Comparison of ENCODE assay signal across 10 cellular contexts in the genomic region with DNA sequence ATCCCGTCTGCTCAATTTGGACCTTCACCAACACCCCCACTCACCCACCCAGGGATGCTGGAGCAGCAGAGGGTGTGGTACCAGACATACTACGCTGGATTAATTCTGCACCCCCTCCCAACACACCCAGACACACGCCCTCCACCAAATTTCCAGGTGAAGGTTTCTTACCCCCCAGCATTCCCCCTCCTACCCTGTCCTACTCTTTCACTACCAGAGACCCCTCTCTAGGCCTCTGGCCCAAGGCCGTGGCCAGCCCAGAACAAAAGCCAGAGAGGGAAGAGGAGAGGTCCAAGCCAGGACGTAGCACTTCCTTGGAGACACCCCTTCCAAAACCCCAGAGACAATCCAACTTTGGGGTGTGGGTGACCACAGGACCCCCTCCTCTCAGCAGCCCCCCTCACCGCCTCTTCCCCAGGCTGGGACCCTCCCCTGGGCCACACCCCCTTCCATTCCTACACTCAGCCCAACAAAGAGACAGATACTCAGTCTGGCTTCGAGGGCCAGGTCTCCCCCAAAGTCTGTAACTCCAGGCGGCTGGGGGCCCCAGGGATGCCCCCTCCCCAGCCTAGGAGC. TPM values are rescaled to one million over a fixed set of nuclear protein-coding genes. Genes with fewer than 3 reads are reported as not detected.
DNase-seq lines count a peak whose midpoint lies in the region; ATAC-seq and TF ChIP-seq lines count a peak whose summit lies in the region.
"Had no signal": no experiment of that assay in that cellular context is flagged by ENCODE, and none has a peak within 500 bp of the region (broad histone marks: within the 10 kb centered on the region; RNA-seq: fewer than 3 reads in every experiment).

No MANE protein-coding gene starts in this region.

- H3K27ac ChIP-seq in skin epidermis = peak overlapping the region in 1 of 21 experiments; percentile 73
- H3K27ac ChIP-seq: testis had no signal

- peak overlapping the region; percentile 60 for H3K4me3 Mint-ChIP-seq in activated T-cell treated with anti-CD3 and anti-CD28 coated beads, Interleukin-2, amount 50 U/mL, for 4 hours

- ATAC-seq in activated T-cell treated with anti-CD3 and anti-CD28 coated beads, Interleukin-2, amount 50 U/mL, for 4 hours = no peak
- ATAC-seq in SK-N-SH treated with all-trans-retinoic acid at 6 μM for 48 hours = peak; percentile 17
- ATAC-seq in HG03108 (IDR thresholded peaks at IDR 0.05; ENCODE audit: unreplicated experiment) = no peak
- ATAC-seq in GM19397 (IDR thresholded peaks at IDR 0.05; ENCODE audit: unreplicated experiment) = no peak

- no peak for DNase-seq in activated T-cell treated with anti-CD3 and anti-CD28 coated beads, Interleukin-2, amount 50 U/mL, for 4 hours
- DNase-seq in activated T-cell treated with anti-CD3 and anti-CD28 coated beads for 4 hours (no peak), fibroblast of pulmonary artery (ENCODE audit: low read depth) (no peak), NCI-H2171 treated with DMSO at 0.1 percent for 48 hours (lab: John Stamatoyannopoulos, UW) (no peak)
- DNase-seq: testis had no signal

- TF ChIP-seq CTCF in fibroblast of pulmonary artery (IDR thresholded peaks at IDR 0.05; ENCODE audit: low read length, missing control alignments) = no peak

- H3K36me3 Mint-ChIP-seq in activated T-cell treated with anti-CD3 and anti-CD28 coated beads, Interleukin-2, amount 50 U/mL, for 4 hours (ENCODE audit: insufficient read depth) = no peaks in the 10 kb centered on the region

- H3K4me3 ChIP-seq in fibroblast of pulmonary artery (replicated peaks; ENCODE audit: low read depth, low read length) = peak overlapping the region; percentile 87
- H3K4me3 ChIP-seq in skin epidermis = peak overlapping the region in 4 of 7 experiments; percentile 11 to 90 (median 40)
- H3K4me3 ChIP-seq: testis had no signal

- H3K4me1 Mint-ChIP-seq in activated T-cell treated with anti-CD3 and anti-CD28 coated beads, Interleukin-2, amount 50 U/mL, for 4 hours (ENCODE audit: low read depth) = peaks cover 10% of the 10 kb centered on the region

- no peaks in the 10 kb centered on the region for H3K9me3 Mint-ChIP-seq in activated T-cell treated with anti-CD3 and anti-CD28 coated beads, Interleukin-2, amount 50 U/mL, for 4 hours

- H3K27me3 Mint-ChIP-seq in activated T-cell treated with anti-CD3 and anti-CD28 coated beads, Interleukin-2, amount 50 U/mL, for 4 hours (ENCODE audit: low read depth) = peaks cover 20% of the 10 kb centered on the region

TF ChIP-seq in SK-N-SH treated with all-trans-retinoic acid at 6 μM for 48 hours, 23 proteins besides CTCF, POLR2A, EP300 and RAD21:
- no peak for TF ChIP-seq ZFP30 (CRISPR knock-in tag; IDR thresholded peaks at IDR 0.05)
- no peak for TF ChIP-seq ESRRG (CRISPR knock-in tag; IDR thresholded peaks at IDR 0.05)
- TF ChIP-seq ZNF70 (CRISPR knock-in tag; IDR thresholded peaks at IDR 0.05) = no peak
TF ChIP-seq in SK-N-SH treated with all-trans-retinoic acid at 6 μM for 48 hours: peak in this region for 0.

RNA-seq across cellular contexts. Expression of gene MEX3A, which starts 1.6 kb away (rescaled TPM):
- under 1 TPM; 0.50 to 0.66 (median 0.57) TPM for total RNA-seq in activated T-cell treated with anti-CD3 and anti-CD28 coated beads, Interleukin-2, amount 50 U/mL, for 4 hours

RNA-seq across cellular contexts. Expression of gene RAB25, which starts 19.7 kb away (rescaled TPM):
- total RNA-seq in activated T-cell treated with anti-CD3 and anti-CD28 coated beads, Interleukin-2, amount 50 U/mL, for 4 hours = under 1 TPM; 0.61 to 0.79 (median 0.63) TPM
- total RNA-seq: cardiac septum had no signal

RNA-seq across cellular contexts. Expression of gene LAMTOR2, which starts 26.1 kb away (rescaled TPM):
- total RNA-seq in activated T-cell treated with anti-CD3 and anti-CD28 coated beads, Interleukin-2, amount 50 U/mL, for 4 hours = 10 to 100 TPM; 56.6 to 62.3 (median 59.2) TPM

RNA-seq across cellular contexts. Expression of gene UBQLN4, which starts 27.1 kb away (rescaled TPM):
- 10 to 100 TPM; 52.9 to 57.3 (median 53.7) TPM for total RNA-seq in activated T-cell treated with anti-CD3 and anti-CD28 coated beads, Interleukin-2, amount 50 U/mL, for 4 hours

RNA-seq across cellular contexts. Expression of gene LMNA, which starts 33.8 kb away (rescaled TPM):
- total RNA-seq in activated T-cell treated with anti-CD3 and anti-CD28 coated beads, Interleukin-2, amount 50 U/mL, for 4 hours = 100 to 1,000 TPM; 113 to 162 (median 124) TPM
